Comparison of ENCODE assay signal across 8 cellular contexts in the genomic region with DNA sequence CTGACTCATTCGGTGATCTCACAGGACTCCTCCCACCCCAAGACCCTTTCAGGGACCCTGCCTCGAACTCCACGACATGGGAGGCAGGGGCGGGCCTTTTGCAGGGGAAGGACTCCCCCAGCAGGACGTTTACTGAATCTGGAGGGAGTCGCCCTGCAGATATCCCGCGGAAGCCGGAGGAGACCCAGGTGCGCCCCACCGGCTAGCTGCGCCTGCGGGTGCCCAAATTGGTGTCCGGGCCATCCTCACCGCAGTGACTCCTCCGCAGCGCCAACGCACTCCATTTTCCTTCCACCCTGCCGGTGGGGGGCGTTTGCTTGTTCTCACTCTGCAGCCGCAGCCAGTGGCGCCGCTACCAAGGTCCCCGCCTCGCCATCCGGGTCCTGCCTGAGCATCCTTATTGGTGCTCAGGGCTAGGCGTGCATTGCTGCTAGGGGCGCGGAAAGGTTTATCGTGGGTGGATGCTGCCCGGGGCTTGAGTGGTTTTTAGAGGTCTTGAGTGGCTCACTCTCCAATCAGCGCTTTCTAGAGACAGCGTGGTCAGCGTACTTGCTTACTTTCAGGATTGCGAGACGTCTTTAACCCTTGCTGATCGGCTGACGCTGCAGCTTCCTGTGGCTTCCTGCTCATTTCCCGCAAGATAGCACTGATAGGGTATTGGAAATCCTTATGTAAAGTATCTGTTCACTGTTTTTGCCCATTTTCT.
DNase-seq lines count a peak whose midpoint lies in the region; ATAC-seq and TF ChIP-seq lines count a peak whose summit lies in the region.

No MANE protein-coding gene starts in this region.

- H3K9me3 Mint-ChIP-seq in activated CD8-positive, alpha-beta T cell treated with anti-CD3 and anti-CD28 coated beads for 36 hours, result peaks cover 4% of the 10 kb centered on the region

- DNase-seq in NCI-H146 (lab: John Stamatoyannopoulos, UW) (peak; percentile 17), NCI-H146 treated with DMSO at 0.1 percent for 48 hours (lab: John Stamatoyannopoulos, UW; ENCODE audit: unreplicated experiment) (no peak), NCI-H2227 treated with DMSO at 0.1 percent for 48 hours (lab: John Stamatoyannopoulos, UW) (peak; percentile 98), ecto neural progenitor cell (ENCODE audit: low spot score) (peak; percentile 93), lung microvascular endothelial cell (ENCODE audit: low read depth in 2 of 2) (peak; percentile 35 to 68)
- peak; percentile 87 for DNase-seq in activated CD8-positive, alpha-beta T cell treated with anti-CD3 and anti-CD28 coated beads for 36 hours
- peak; percentile 27 to 45 (median 44) for DNase-seq in stimulated activated CD4-positive, alpha-beta T cell treated with anti-CD3 and anti-CD28 coated beads, TNF-alpha, amount 100 ng/mL, for 4 hours (ENCODE audit: low read depth in 3 of 3)

- H3K27ac Mint-ChIP-seq in activated CD8-positive, alpha-beta T cell treated with anti-CD3 and anti-CD28 coated beads for 36 hours, result peak overlapping the region; percentile 15

- H3K4me1 Mint-ChIP-seq in activated CD8-positive, alpha-beta T cell treated with anti-CD3 and anti-CD28 coated beads for 36 hours (ENCODE audit: low read depth), result peaks cover 15% of the 10 kb centered on the region

- peak; percentile 31 for TF ChIP-seq CTCF in activated CD8-positive, alpha-beta T cell treated with anti-CD3 and anti-CD28 coated beads for 36 hours (IDR thresholded peaks at IDR 0.05)

- POLR2A ChIA-PET in activated CD8-positive, alpha-beta T cell treated with anti-CD3 and anti-CD28 coated beads for 36 hours (lab: Charles Lee), result no interaction called here

- intact Hi-C loops in activated CD8-positive, alpha-beta T cell treated with anti-CD3 and anti-CD28 coated beads for 36 hours (cut with micrococcal nuclease), result no loop called here

- ATAC-seq in HG02970 (IDR thresholded peaks at IDR 0.05; ENCODE audit: low FRiP score, unreplicated experiment), result peak; percentile 91
- peak; percentile 98 for ATAC-seq in activated CD8-positive, alpha-beta T cell treated with anti-CD3 and anti-CD28 coated beads for 36 hours

- CTCF ChIA-PET in activated CD8-positive, alpha-beta T cell treated with anti-CD3 and anti-CD28 coated beads for 36 hours (lab: Charles Lee), result no interaction called here

- no peaks in the 10 kb centered on the region for H3K36me3 Mint-ChIP-seq in activated CD8-positive, alpha-beta T cell treated with anti-CD3 and anti-CD28 coated beads for 36 hours (ENCODE audit: low read depth)

- H3K4me3 Mint-ChIP-seq in activated CD8-positive, alpha-beta T cell treated with anti-CD3 and anti-CD28 coated beads for 36 hours, result peak overlapping the region; percentile 73

- H3K27me3 Mint-ChIP-seq in activated CD8-positive, alpha-beta T cell treated with anti-CD3 and anti-CD28 coated beads for 36 hours, result peaks cover 22% of the 10 kb centered on the region
